Comparison of ENCODE assay signal across 1 cellular context in the genomic region with DNA sequence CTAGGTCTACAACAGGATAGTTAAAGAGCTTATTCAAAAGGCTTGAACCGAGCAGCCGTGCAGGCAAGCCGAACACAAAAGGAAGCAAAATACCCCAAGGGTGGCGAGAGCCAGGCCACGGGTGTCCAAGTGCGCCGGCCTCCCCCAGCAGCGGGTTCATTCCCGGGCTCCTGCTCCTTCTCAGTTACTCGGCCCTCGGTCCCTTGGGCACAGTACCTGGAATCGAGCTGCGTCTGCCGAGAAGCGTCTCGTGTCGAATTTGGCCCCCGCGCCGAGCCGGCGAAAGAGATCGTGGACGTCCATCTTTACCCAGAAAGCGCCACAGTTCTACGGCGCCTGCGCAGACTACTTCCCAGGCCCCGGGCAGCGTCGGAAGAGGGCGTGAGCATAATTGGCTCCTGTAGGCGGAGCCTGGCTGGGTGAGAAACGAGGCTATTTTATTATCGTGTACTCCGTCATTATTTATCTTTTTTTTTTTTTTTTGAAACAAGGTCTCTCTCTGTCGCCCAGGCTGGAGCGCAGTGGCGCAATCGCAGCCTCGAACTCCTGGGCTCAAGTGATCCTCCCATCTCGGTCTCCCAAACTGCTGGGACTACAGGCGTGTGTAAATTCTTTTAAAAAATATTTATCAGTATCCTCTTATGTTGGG.
TF ChIP-seq lines count a peak whose summit lies in the region.

A gene with protein sequence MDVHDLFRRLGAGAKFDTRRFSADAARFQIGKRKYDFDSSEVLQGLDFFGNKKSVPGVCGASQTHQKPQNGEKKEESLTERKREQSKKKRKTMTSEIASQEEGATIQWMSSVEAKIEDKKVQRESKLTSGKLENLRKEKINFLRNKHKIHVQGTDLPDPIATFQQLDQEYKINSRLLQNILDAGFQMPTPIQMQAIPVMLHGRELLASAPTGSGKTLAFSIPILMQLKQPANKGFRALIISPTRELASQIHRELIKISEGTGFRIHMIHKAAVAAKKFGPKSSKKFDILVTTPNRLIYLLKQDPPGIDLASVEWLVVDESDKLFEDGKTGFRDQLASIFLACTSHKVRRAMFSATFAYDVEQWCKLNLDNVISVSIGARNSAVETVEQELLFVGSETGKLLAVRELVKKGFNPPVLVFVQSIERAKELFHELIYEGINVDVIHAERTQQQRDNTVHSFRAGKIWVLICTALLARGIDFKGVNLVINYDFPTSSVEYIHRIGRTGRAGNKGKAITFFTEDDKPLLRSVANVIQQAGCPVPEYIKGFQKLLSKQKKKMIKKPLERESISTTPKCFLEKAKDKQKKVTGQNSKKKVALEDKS (minus strand): TSS at position 329 of the 649 bp plus-strand sequence. CDS start 26 bp downstream, at position 303.

TF ChIP-seq in K562, 482 proteins besides CTCF, POLR2A, EP300 and RAD21 (continued from another document):
- TF ChIP-seq, protein P1, sequence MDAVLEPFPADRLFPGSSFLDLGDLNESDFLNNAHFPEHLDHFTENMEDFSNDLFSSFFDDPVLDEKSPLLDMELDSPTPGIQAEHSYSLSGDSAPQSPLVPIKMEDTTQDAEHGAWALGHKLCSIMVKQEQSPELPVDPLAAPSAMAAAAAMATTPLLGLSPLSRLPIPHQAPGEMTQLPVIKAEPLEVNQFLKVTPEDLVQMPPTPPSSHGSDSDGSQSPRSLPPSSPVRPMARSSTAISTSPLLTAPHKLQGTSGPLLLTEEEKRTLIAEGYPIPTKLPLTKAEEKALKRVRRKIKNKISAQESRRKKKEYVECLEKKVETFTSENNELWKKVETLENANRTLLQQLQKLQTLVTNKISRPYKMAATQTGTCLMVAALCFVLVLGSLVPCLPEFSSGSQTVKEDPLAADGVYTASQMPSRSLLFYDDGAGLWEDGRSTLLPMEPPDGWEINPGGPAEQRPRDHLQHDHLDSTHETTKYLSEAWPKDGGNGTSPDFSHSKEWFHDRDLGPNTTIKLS (IDR thresholded peaks at IDR 0.05; ENCODE audit: borderline replicate concordance, low read depth) = 0 out of 2 replicates have a peak, but pooled peaks have one; percentile 33
- TF ChIP-seq MEIS2 (IDR thresholded peaks at IDR 0.05; ENCODE audit: partially characterized antibody) (peak; percentile 38), RBBP5 (IDR thresholded peaks at IDR 0.05; ENCODE audit: borderline replicate concordance, insufficient read depth, low read length, poor library complexity, severe bottlenecking) (peak; percentile 92), ATF7 (IDR thresholded peaks at IDR 0.05) (peak; percentile 43; the same call in 1 of the 2 replicates), MYC (IDR thresholded peaks at IDR 0.05; ENCODE audit: low read depth, low read length) (peak; percentile 60; the same call in 1 of the 2 replicates), MYC (CRISPR knock-in tag; IDR thresholded peaks at IDR 0.05; ENCODE audit: borderline replicate concordance, low read depth) (no peak), NCOR1 (IDR thresholded peaks at IDR 0.05) (no peak), TAF9B (IDR thresholded peaks at IDR 0.05; ENCODE audit: partially characterized antibody) (peak; percentile 78), ZNF316 (IDR thresholded peaks at IDR 0.05) (no peak), NRF1 (conservative IDR thresholded peaks at IDR 0.05 in 1 of 2, IDR thresholded peaks at IDR 0.05 in 1 of 2) (peak; percentile 90 to 92), RCOR1 (IDR thresholded peaks at IDR 0.05; ENCODE audit: borderline replicate concordance in 1 of 2, low read depth in 2 of 2, low read length in 2 of 2) (0 out of 4 replicates have a peak, but pooled peaks of 1 of the 2 experiments have one; percentile 5), SMARCA5 (IDR thresholded peaks at IDR 0.05) (0 out of 2 replicates have a peak, but pooled peaks have one; percentile 45), TBP (optimal IDR thresholded peaks at IDR 0.05; ENCODE audit: low read depth, low read length) (peak; percentile 66), PHF20 (IDR thresholded peaks at IDR 0.05; ENCODE audit: partially characterized antibody) (peak; percentile 63), POLR2G (IDR thresholded peaks at IDR 0.05; ENCODE audit: low read depth, low read length) (peak; percentile 91), RBFOX2 (IDR thresholded peaks at IDR 0.05; ENCODE audit: low read depth, low read length) (peak; percentile 92), PHF8 (IDR thresholded peaks at IDR 0.05; ENCODE audit: borderline replicate concordance, low read length) (peak; percentile 82), HNRNPK (IDR thresholded peaks at IDR 0.05; ENCODE audit: low read depth, low read length, poor library complexity, severe bottlenecking) (no peak), L3MBTL2 (IDR thresholded peaks at IDR 0.05) (peak; percentile 53), POLR2B (IDR thresholded peaks at IDR 0.05; ENCODE audit: low read depth, partially characterized antibody) (peak; percentile 82), CXXC5 (CRISPR knock-in tag; IDR thresholded peaks at IDR 0.05) (peak; percentile 86), TAF1 (IDR thresholded peaks at IDR 0.05; ENCODE audit: control insufficient read depth, extremely low read depth, insufficient read depth, low read length, severe bottlenecking) (peak; percentile 88), YY1 (IDR thresholded peaks at IDR 0.05; ENCODE audit: borderline replicate concordance in 1 of 3, control insufficient read depth in 1 of 3, extremely low read depth in 1 of 3, insufficient read depth in 3 of 3, insufficient read length in 1 of 3, insufficient replicate concordance in 2 of 3, low read depth in 1 of 3, low read length in 2 of 3) (peak; percentile 35 to 91 (median 86)), ZNF384 (IDR thresholded peaks at IDR 0.05; ENCODE audit: low read depth, low read length) (peak; percentile 92), CREM (IDR thresholded peaks at IDR 0.05; ENCODE audit: low read depth) (peak; percentile 42), MAZ (CRISPR knock-in tag; conservative IDR thresholded peaks at IDR 0.05 in 1 of 2, IDR thresholded peaks at IDR 0.05 in 1 of 2) (peak; percentile 41 to 57; a peak in 1 of 4 replicates), TOE1 (IDR thresholded peaks at IDR 0.05; ENCODE audit: borderline replicate concordance) (0 out of 2 replicates have a peak, but pooled peaks have one; percentile 18), TOE1 (CRISPR knock-in tag; IDR thresholded peaks at IDR 0.05; ENCODE audit: borderline replicate concordance, low read depth) (no peak), SIN3B (IDR thresholded peaks at IDR 0.05; ENCODE audit: low read depth) (peak; percentile 89), SLC30A9 (CRISPR knock-in tag; IDR thresholded peaks at IDR 0.05) (no peak)
- TF ChIP-seq, protein P2, sequence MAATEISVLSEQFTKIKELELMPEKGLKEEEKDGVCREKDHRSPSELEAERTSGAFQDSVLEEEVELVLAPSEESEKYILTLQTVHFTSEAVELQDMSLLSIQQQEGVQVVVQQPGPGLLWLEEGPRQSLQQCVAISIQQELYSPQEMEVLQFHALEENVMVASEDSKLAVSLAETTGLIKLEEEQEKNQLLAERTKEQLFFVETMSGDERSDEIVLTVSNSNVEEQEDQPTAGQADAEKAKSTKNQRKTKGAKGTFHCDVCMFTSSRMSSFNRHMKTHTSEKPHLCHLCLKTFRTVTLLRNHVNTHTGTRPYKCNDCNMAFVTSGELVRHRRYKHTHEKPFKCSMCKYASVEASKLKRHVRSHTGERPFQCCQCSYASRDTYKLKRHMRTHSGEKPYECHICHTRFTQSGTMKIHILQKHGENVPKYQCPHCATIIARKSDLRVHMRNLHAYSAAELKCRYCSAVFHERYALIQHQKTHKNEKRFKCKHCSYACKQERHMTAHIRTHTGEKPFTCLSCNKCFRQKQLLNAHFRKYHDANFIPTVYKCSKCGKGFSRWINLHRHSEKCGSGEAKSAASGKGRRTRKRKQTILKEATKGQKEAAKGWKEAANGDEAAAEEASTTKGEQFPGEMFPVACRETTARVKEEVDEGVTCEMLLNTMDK (IDR thresholded peaks at IDR 0.05; ENCODE audit: borderline replicate concordance, insufficient read depth, low read depth, low read length, poor library complexity, severe bottlenecking) = peak; percentile 90
- TF ChIP-seq, protein P3, sequence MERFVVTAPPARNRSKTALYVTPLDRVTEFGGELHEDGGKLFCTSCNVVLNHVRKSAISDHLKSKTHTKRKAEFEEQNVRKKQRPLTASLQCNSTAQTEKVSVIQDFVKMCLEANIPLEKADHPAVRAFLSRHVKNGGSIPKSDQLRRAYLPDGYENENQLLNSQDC (CRISPR knock-in tag; IDR thresholded peaks at IDR 0.05) = no peak
- TF ChIP-seq, protein P4, sequence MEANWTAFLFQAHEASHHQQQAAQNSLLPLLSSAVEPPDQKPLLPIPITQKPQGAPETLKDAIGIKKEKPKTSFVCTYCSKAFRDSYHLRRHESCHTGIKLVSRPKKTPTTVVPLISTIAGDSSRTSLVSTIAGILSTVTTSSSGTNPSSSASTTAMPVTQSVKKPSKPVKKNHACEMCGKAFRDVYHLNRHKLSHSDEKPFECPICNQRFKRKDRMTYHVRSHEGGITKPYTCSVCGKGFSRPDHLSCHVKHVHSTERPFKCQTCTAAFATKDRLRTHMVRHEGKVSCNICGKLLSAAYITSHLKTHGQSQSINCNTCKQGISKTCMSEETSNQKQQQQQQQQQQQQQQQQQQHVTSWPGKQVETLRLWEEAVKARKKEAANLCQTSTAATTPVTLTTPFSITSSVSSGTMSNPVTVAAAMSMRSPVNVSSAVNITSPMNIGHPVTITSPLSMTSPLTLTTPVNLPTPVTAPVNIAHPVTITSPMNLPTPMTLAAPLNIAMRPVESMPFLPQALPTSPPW (CRISPR knock-in tag; IDR thresholded peaks at IDR 0.05) = peak; percentile 21; the same call in 1 of the 2 replicates
- TF ChIP-seq, protein P5, sequence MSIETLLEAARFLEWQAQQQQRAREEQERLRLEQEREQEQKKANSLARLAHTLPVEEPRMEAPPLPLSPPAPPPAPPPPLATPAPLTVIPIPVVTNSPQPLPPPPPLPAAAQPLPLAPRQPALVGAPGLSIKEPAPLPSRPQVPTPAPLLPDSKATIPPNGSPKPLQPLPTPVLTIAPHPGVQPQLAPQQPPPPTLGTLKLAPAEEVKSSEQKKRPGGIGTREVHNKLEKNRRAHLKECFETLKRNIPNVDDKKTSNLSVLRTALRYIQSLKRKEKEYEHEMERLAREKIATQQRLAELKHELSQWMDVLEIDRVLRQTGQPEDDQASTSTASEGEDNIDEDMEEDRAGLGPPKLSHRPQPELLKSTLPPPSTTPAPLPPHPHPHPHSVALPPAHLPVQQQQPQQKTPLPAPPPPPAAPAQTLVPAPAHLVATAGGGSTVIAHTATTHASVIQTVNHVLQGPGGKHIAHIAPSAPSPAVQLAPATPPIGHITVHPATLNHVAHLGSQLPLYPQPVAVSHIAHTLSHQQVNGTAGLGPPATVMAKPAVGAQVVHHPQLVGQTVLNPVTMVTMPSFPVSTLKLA (conservative IDR thresholded peaks at IDR 0.05) = peak; percentile 51 to 59; a peak in 3 of 4 replicates
- TF ChIP-seq, protein P6, sequence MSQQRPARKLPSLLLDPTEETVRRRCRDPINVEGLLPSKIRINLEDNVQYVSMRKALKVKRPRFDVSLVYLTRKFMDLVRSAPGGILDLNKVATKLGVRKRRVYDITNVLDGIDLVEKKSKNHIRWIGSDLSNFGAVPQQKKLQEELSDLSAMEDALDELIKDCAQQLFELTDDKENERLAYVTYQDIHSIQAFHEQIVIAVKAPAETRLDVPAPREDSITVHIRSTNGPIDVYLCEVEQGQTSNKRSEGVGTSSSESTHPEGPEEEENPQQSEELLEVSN (IDR thresholded peaks at IDR 0.05; ENCODE audit: borderline replicate concordance in 1 of 2, extremely low read depth in 1 of 2, insufficient read depth in 1 of 2, insufficient read length in 1 of 2, low read depth in 1 of 2, low read length in 1 of 2, poor library complexity in 1 of 2, severe bottlenecking in 1 of 2) = peak in 1 of 2 experiments; percentile 54
- TF ChIP-seq, protein P7, sequence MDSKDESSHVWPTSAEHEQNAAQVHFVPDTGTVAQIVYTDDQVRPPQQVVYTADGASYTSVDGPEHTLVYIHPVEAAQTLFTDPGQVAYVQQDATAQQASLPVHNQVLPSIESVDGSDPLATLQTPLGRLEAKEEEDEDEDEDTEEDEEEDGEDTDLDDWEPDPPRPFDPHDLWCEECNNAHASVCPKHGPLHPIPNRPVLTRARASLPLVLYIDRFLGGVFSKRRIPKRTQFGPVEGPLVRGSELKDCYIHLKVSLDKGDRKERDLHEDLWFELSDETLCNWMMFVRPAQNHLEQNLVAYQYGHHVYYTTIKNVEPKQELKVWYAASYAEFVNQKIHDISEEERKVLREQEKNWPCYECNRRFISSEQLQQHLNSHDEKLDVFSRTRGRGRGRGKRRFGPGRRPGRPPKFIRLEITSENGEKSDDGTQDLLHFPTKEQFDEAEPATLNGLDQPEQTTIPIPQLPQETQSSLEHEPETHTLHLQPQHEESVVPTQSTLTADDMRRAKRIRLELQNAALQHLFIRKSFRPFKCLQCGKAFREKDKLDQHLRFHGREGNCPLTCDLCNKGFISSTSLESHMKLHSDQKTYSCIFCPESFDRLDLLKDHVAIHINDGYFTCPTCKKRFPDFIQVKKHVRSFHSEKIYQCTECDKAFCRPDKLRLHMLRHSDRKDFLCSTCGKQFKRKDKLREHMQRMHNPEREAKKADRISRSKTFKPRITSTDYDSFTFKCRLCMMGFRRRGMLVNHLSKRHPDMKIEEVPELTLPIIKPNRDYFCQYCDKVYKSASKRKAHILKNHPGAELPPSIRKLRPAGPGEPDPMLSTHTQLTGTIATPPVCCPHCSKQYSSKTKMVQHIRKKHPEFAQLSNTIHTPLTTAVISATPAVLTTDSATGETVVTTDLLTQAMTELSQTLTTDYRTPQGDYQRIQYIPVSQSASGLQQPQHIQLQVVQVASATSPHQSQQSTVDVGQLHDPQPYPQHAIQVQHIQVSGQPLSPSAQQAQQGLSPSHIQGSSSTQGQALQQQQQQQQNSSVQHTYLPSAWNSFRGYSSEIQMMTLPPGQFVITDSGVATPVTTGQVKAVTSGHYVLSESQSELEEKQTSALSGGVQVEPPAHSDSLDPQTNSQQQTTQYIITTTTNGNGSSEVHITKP (IDR thresholded peaks at IDR 0.05; ENCODE audit: partially characterized antibody) = peak; percentile 22
- TF ChIP-seq, protein P8, sequence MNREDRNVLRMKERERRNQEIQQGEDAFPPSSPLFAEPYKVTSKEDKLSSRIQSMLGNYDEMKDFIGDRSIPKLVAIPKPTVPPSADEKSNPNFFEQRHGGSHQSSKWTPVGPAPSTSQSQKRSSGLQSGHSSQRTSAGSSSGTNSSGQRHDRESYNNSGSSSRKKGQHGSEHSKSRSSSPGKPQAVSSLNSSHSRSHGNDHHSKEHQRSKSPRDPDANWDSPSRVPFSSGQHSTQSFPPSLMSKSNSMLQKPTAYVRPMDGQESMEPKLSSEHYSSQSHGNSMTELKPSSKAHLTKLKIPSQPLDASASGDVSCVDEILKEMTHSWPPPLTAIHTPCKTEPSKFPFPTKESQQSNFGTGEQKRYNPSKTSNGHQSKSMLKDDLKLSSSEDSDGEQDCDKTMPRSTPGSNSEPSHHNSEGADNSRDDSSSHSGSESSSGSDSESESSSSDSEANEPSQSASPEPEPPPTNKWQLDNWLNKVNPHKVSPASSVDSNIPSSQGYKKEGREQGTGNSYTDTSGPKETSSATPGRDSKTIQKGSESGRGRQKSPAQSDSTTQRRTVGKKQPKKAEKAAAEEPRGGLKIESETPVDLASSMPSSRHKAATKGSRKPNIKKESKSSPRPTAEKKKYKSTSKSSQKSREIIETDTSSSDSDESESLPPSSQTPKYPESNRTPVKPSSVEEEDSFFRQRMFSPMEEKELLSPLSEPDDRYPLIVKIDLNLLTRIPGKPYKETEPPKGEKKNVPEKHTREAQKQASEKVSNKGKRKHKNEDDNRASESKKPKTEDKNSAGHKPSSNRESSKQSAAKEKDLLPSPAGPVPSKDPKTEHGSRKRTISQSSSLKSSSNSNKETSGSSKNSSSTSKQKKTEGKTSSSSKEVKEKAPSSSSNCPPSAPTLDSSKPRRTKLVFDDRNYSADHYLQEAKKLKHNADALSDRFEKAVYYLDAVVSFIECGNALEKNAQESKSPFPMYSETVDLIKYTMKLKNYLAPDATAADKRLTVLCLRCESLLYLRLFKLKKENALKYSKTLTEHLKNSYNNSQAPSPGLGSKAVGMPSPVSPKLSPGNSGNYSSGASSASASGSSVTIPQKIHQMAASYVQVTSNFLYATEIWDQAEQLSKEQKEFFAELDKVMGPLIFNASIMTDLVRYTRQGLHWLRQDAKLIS (CRISPR knock-in tag; IDR thresholded peaks at IDR 0.05) = no peak
